In the genomic region with DNA sequence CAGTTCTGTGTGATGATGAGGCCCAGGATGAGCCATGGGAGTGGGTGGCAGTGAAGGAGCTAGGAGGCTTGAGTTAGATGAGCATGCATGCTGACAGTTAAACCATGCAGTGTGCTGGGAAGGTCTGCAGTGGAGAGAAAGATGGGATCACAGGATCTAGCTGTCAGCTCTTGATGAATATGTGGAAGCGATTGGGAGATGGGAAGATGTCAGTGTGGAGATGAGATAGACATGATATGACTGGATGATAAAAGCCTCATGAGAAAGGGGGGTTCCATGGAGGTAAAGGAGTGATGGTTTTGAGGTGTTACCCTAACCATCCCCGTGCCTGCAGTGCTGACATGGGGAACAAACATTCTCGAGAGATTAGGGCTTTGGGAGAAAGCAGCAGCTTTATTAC, we compare ENCODE assay signal across 33 cellular contexts.
DNase-seq lines count a peak whose midpoint lies in the region; ATAC-seq, FAIRE-seq and TF ChIP-seq lines count a peak whose summit lies in the region.
"Had no signal": no experiment of that assay in that cellular context is flagged by ENCODE, and none has a peak within 500 bp of the region (broad histone marks: within the 10 kb centered on the region; RNA-seq: fewer than 3 reads in every experiment).

No MANE protein-coding gene starts in this region.

- H2AK5ac ChIP-seq in trophoblast cell (ENCODE audit: low read length), result no peak overlapping the region

- H3K9ac ChIP-seq in neural cell (ENCODE audit: low read length), result no peak overlapping the region
- H3K9ac ChIP-seq in trophoblast cell (ENCODE audit: low read length), result peak overlapping the region; percentile 36
- H3K9ac ChIP-seq in Karpas-422 (ENCODE audit: low read length), result no peak overlapping the region
- H3K9ac ChIP-seq: BLaER1; BLaER1 treated with 17β-estradiol and CSF1 and Interleukin-3, amounts not matched to agents 10 nM and 100 nM had no signal

- no CpG with 5 or more reads among the region's 3 CpGs for WGBS in trophoblast cell (ENCODE audit: extremely low coverage, insufficient coverage, insufficient read length)

- no peak overlapping the region for H3K23ac ChIP-seq in trophoblast cell (ENCODE audit: low read length)

- H3K36me3 ChIP-seq in bronchial epithelial cell (ENCODE audit: control insufficient read depth, insufficient read depth, low read length), result no peaks in the 10 kb centered on the region
- no peaks in the 10 kb centered on the region for H3K36me3 ChIP-seq in neural cell (ENCODE audit: insufficient read depth, low read length)
- no peaks in the 10 kb centered on the region for H3K36me3 ChIP-seq in trophoblast cell (ENCODE audit: control insufficient read depth in 1 of 2, insufficient read depth in 2 of 2, low read length in 2 of 2)
- H3K36me3 ChIP-seq in Karpas-422 (ENCODE audit: insufficient read depth, low read length), result no peaks in the 10 kb centered on the region
- H3K36me3 ChIP-seq: BE2C; BLaER1; BLaER1 treated with 17β-estradiol and CSF1 and Interleukin-3, amounts not matched to agents 10 nM and 100 nM had no signal

- H2BK120ac ChIP-seq in trophoblast cell (ENCODE audit: insufficient read depth, low read length, poor library complexity), result no peak overlapping the region

- ATAC-seq in HG02852 (IDR thresholded peaks at IDR 0.05; ENCODE audit: unreplicated experiment), result no peak
- ATAC-seq: A549; CD8-positive, alpha-beta T cell had no signal

- H3F3A ChIP-seq in neural cell (ENCODE audit: insufficient read depth, low read length, poor library complexity, severe bottlenecking), result no peaks in the 10 kb centered on the region

- H3K4me2 ChIP-seq in neural cell (ENCODE audit: low read length) (no peak overlapping the region), trophoblast cell (ENCODE audit: low read length) (no peak overlapping the region), Karpas-422 (ENCODE audit: low read depth, low read length, poor library complexity, severe bottlenecking) (no peak overlapping the region)
- H3K4me2 ChIP-seq: A549; BLaER1; BLaER1 treated with 17β-estradiol and CSF1 and Interleukin-3, amounts not matched to agents 10 nM and 100 nM had no signal

- no peak overlapping the region for H2AFZ ChIP-seq in neural cell (ENCODE audit: low read depth, low read length)
- H2AFZ ChIP-seq in trophoblast cell (ENCODE audit: insufficient read depth, low read length, poor library complexity), result no peak overlapping the region
- no peak overlapping the region for H2AFZ ChIP-seq in Karpas-422 (ENCODE audit: low read length)

- H3K9me3 ChIP-seq in neural cell (ENCODE audit: low read length), result no peaks in the 10 kb centered on the region
- H3K9me3 ChIP-seq in trophoblast cell (ENCODE audit: insufficient read depth, low read depth, low read length), result peaks cover 6% of the 10 kb centered on the region
- H3K9me3 ChIP-seq in Karpas-422 (ENCODE audit: low read length), result no peaks in the 10 kb centered on the region
- H3K9me3 ChIP-seq: BE2C had no signal

- H3K27me3 ChIP-seq in bronchial epithelial cell (ENCODE audit: control insufficient read depth, insufficient read depth, low read length) (no peaks in the 10 kb centered on the region), neural cell (ENCODE audit: insufficient read depth, low read depth, low read length) (no peaks in the 10 kb centered on the region), trophoblast cell (ENCODE audit: insufficient read depth, low read length) (no peaks in the 10 kb centered on the region), Karpas-422 (ENCODE audit: low read length) (no peaks in the 10 kb centered on the region)
- H3K27me3 ChIP-seq: BE2C; BLaER1; BLaER1 treated with 17β-estradiol and CSF1 and Interleukin-3, amounts not matched to agents 10 nM and 100 nM had no signal

- no peak overlapping the region for H3K18ac ChIP-seq in trophoblast cell (ENCODE audit: low read length)

- peak; percentile 62 for TF ChIP-seq EP300 in neural cell (conservative IDR thresholded peaks at IDR 0.05; ENCODE audit: poor library complexity, severe bottlenecking)

- H3K14ac ChIP-seq in trophoblast cell (ENCODE audit: low read length), result no peak overlapping the region

- TF ChIP-seq CTCF in bronchial epithelial cell (IDR thresholded peaks at IDR 0.05; ENCODE audit: insufficient read depth, low read length, severe bottlenecking), result no peak
- TF ChIP-seq CTCF in neural cell (IDR thresholded peaks at IDR 0.05; ENCODE audit: poor library complexity, severe bottlenecking), result no peak

- no peak for TF ChIP-seq RAD21 in neural cell (conservative IDR thresholded peaks at IDR 0.05)

- H3K4me1 ChIP-seq in trophoblast cell (ENCODE audit: control insufficient read depth in 1 of 2, insufficient read depth in 2 of 2, low read length in 2 of 2), result no peaks in the 10 kb centered on the region
- H3K4me1 ChIP-seq in Karpas-422 (ENCODE audit: low read length), result no peaks in the 10 kb centered on the region
- H3K4me1 ChIP-seq: A549; BE2C; BLaER1; BLaER1 treated with 17β-estradiol and CSF1 and Interleukin-3, amounts not matched to agents 10 nM and 100 nM; Caco-2 had no signal

- H3K79me2 ChIP-seq in neural cell (replicated peaks; ENCODE audit: insufficient read depth, low read length), result no peaks in the 10 kb centered on the region
- H3K79me2 ChIP-seq in trophoblast cell (ENCODE audit: control insufficient read depth, insufficient read depth, low read length, poor library complexity), result no peaks in the 10 kb centered on the region
- H3K79me2 ChIP-seq in Karpas-422 (ENCODE audit: low read length), result no peaks in the 10 kb centered on the region

- H4K8ac ChIP-seq in trophoblast cell (ENCODE audit: low read depth, low read length), result no peak overlapping the region

- H3K27ac ChIP-seq in neural cell (ENCODE audit: low read length), result no peak overlapping the region
- no peak overlapping the region for H3K27ac ChIP-seq in trophoblast cell (ENCODE audit: low read depth, low read length)
- H3K27ac ChIP-seq in Karpas-422 (ENCODE audit: low read length), result no peak overlapping the region
- H3K27ac ChIP-seq: 22Rv1; A549; BLaER1; BLaER1 treated with 17β-estradiol and CSF1 and Interleukin-3, amounts not matched to agents 10 nM and 100 nM; C4-2B had no signal

- no peak overlapping the region for H2BK5ac ChIP-seq in trophoblast cell (ENCODE audit: low read depth, low read length, poor library complexity)

- DNase-seq in bronchial epithelial cell (ENCODE audit: low read depth) (no peak), trophoblast cell (no peak), MV-4-11 (lab: John Stamatoyannopoulos, UW) (no peak), Karpas-422 (no peak)
- DNase-seq: 8988T; ACHN; AML-193; BE2C; C1 segment of cervical spinal cord; Caco-2; Calu3; CD4-positive, alpha-beta memory T cell; CD4-positive, alpha-beta T cell; CD4-positive, CD25-positive, alpha-beta regulatory T cell; CD8-positive, alpha-beta memory T cell; CD8-positive, alpha-beta T cell; COR-L47; DMS 273 treated with DMSO at 0.1 percent for 48 hours; DMS153; DMS53; DMS79; DMS79 treated with DMSO at 0.1 percent for 48 hours; DND-41; EL had no signal

- H4K20me1 ChIP-seq in neural cell (ENCODE audit: insufficient read depth) (no peaks in the 10 kb centered on the region), Karpas-422 (ENCODE audit: insufficient read depth, low read depth, low read length) (no peaks in the 10 kb centered on the region)
- H4K20me1 ChIP-seq: BLaER1; BLaER1 treated with 17β-estradiol and CSF1 and Interleukin-3, amounts not matched to agents 10 nM and 100 nM had no signal

- peak; percentile 85 for FAIRE-seq in bronchial epithelial cell (lab: Jason Lieb, UNC)
- FAIRE-seq: A204.1, A549, D721Med had no signal

- H3K9me2 ChIP-seq in neural cell (ENCODE audit: insufficient read depth, low read length) (no peaks in the 10 kb centered on the region), Karpas-422 (replicated peaks; ENCODE audit: insufficient read depth, low read length) (no peaks in the 10 kb centered on the region)

- H4K91ac ChIP-seq in trophoblast cell (ENCODE audit: low read depth, low read length), result no peak overlapping the region

- H4K12ac ChIP-seq in trophoblast cell (ENCODE audit: low read depth, low read length), result no peak overlapping the region

- no peak overlapping the region for H3K4ac ChIP-seq in trophoblast cell (ENCODE audit: low read depth, low read length)

- H3K4me3 ChIP-seq in bronchial epithelial cell (ENCODE audit: low read depth, low read length), result no peak overlapping the region
- H3K4me3 ChIP-seq in neural cell (ENCODE audit: low read length), result no peak overlapping the region
- no peak overlapping the region for H3K4me3 ChIP-seq in trophoblast cell (ENCODE audit: low read depth, low read length)
- no peak overlapping the region for H3K4me3 ChIP-seq in Karpas-422 (ENCODE audit: low read length)
- H3K4me3 ChIP-seq: A549; BLaER1; BLaER1 treated with 17β-estradiol and CSF1 and Interleukin-3, amounts not matched to agents 10 nM and 100 nM had no signal

- no peak overlapping the region for H2BK12ac ChIP-seq in trophoblast cell (ENCODE audit: low read length)

- no peaks in the 10 kb centered on the region for H3K79me1 ChIP-seq in trophoblast cell (ENCODE audit: low read length)

TF ChIP-seq in neural cell, 6 proteins besides CTCF, POLR2A, EP300 and RAD21 (continues in another document):
- TF ChIP-seq, protein P1, sequence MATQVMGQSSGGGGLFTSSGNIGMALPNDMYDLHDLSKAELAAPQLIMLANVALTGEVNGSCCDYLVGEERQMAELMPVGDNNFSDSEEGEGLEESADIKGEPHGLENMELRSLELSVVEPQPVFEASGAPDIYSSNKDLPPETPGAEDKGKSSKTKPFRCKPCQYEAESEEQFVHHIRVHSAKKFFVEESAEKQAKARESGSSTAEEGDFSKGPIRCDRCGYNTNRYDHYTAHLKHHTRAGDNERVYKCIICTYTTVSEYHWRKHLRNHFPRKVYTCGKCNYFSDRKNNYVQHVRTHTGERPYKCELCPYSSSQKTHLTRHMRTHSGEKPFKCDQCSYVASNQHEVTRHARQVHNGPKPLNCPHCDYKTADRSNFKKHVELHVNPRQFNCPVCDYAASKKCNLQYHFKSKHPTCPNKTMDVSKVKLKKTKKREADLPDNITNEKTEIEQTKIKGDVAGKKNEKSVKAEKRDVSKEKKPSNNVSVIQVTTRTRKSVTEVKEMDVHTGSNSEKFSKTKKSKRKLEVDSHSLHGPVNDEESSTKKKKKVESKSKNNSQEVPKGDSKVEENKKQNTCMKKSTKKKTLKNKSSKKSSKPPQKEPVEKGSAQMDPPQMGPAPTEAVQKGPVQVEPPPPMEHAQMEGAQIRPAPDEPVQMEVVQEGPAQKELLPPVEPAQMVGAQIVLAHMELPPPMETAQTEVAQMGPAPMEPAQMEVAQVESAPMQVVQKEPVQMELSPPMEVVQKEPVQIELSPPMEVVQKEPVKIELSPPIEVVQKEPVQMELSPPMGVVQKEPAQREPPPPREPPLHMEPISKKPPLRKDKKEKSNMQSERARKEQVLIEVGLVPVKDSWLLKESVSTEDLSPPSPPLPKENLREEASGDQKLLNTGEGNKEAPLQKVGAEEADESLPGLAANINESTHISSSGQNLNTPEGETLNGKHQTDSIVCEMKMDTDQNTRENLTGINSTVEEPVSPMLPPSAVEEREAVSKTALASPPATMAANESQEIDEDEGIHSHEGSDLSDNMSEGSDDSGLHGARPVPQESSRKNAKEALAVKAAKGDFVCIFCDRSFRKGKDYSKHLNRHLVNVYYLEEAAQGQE (IDR thresholded peaks at IDR 0.05; ENCODE audit: borderline replicate concordance), result peak; percentile 57
- no peak for TF ChIP-seq EZH2 (IDR thresholded peaks at IDR 0.05; ENCODE audit: borderline replicate concordance, insufficient read depth, low read length, poor library complexity, severe bottlenecking)
- no peak for TF ChIP-seq MXI1 (conservative IDR thresholded peaks at IDR 0.05; ENCODE audit: poor library complexity, severe bottlenecking)
